In genomic region chr13:109276261-109276660, GRCh38 we compare ENCODE assay signal across 1 cellular context.
TF ChIP-seq lines count a peak whose summit lies in the region.

No MANE protein-coding gene starts in this region.

TF ChIP-seq in IMR-90, 13 proteins besides CTCF, POLR2A, EP300 and RAD21 (continued from another document):
- no peak for TF ChIP-seq RFX5 (IDR thresholded peaks at IDR 0.05; ENCODE audit: low read depth, low read length)
- no peak for TF ChIP-seq USF2 (IDR thresholded peaks at IDR 0.05; ENCODE audit: low read depth, low read length)
- TF ChIP-seq MXI1 (IDR thresholded peaks at IDR 0.05; ENCODE audit: borderline replicate concordance, low read depth, low read length), result no peak
- no peak for TF ChIP-seq MAZ (IDR thresholded peaks at IDR 0.05; ENCODE audit: borderline replicate concordance, low read depth, low read length)
- TF ChIP-seq ELK1 (IDR thresholded peaks at IDR 0.05; ENCODE audit: borderline replicate concordance, low read depth, low read length), result no peak
- TF ChIP-seq FOS (IDR thresholded peaks at IDR 0.05; ENCODE audit: low read depth, low read length), result no peak
- no peak for TF ChIP-seq RCOR1 (IDR thresholded peaks at IDR 0.05; ENCODE audit: insufficient replicate concordance, low read length)
- TF ChIP-seq CHD1 (IDR thresholded peaks at IDR 0.05; ENCODE audit: low read depth, low read length), result no peak
- no peak for TF ChIP-seq SMC3 (IDR thresholded peaks at IDR 0.05; ENCODE audit: low read depth, low read length)
